Comparison of ENCODE assay signal across 6 cellular contexts in the genomic region with DNA sequence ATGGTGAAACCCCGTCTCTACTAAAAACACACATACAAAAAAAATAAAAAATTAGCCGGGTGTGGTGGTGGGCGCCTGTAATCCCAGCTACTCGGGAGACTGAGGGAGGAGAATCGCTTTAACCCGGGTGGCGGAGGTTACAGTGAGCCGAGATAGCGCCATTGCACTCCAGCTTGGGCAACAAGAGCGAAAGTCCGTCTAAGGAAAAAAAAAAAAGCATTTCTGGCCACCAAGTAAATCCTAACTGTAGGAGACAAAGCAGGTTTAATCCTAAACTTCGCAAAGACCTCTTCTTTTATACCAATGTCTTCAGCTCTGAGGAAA. TPM values are rescaled to one million over a fixed set of nuclear protein-coding genes. Genes with fewer than 3 reads are reported as not detected.
DNase-seq lines count a peak whose midpoint lies in the region; ATAC-seq and TF ChIP-seq lines count a peak whose summit lies in the region.
"Not testable (repeated sequence)": the region's sequence is repeated elsewhere in the genome, so short reads cannot be mapped to it uniquely, and the experiment has no call there.

No MANE protein-coding gene starts in this region.

- H3K9me3 ChIP-seq in duodenal mucosa (ENCODE audit: control insufficient read depth in 1 of 2, low read length in 2 of 2), result not testable (repeated sequence)

- POLR2A ChIA-PET in activated CD8-positive, alpha-beta T cell treated with anti-CD3 and anti-CD28 coated beads for 36 hours (lab: Charles Lee), result interaction anchor here (0.6 to 23.8 kb wide), 10 partner anchors 16 to 155 kb away, joined by 3 to 467 read pairs (median 4); a partner anchor contains a TSS

- not testable (repeated sequence) for H3K27ac ChIP-seq in duodenal mucosa (ENCODE audit: low read depth, low read length); rectal smooth muscle tissue (ENCODE audit: low read depth, low read length)

- not testable (repeated sequence) for ATAC-seq in activated CD8-positive, alpha-beta T cell treated with anti-CD3 and anti-CD28 coated beads for 36 hours

- H3K36me3 Mint-ChIP-seq in activated CD8-positive, alpha-beta T cell treated with anti-CD3 and anti-CD28 coated beads for 36 hours (ENCODE audit: low read depth), result not testable (repeated sequence)

- peaks cover 10 to 12% of the 10 kb centered on the region in 2 donors for H3K4me1 ChIP-seq in duodenal mucosa (ENCODE audit: control insufficient read depth in 1 of 2, insufficient read depth in 2 of 2, low read length in 2 of 2)
- not testable (repeated sequence) for H3K4me1 ChIP-seq in rectal smooth muscle tissue (ENCODE audit: control insufficient read depth, insufficient read depth, low read length)

- H3K27me3 Mint-ChIP-seq in activated CD8-positive, alpha-beta T cell treated with anti-CD3 and anti-CD28 coated beads for 36 hours, result not testable (repeated sequence)

- TF ChIP-seq CTCF in AG09309 (IDR thresholded peaks at IDR 0.05; ENCODE audit: control insufficient read depth, insufficient read depth, low read depth, low read length, missing control alignments); activated CD8-positive, alpha-beta T cell treated with anti-CD3 and anti-CD28 coated beads for 36 hours (IDR thresholded peaks at IDR 0.05); kidney epithelial cell (IDR thresholded peaks at IDR 0.05; ENCODE audit: insufficient read depth, low read length, poor library complexity, severe bottlenecking): not testable (repeated sequence)

- CTCF ChIA-PET in activated CD8-positive, alpha-beta T cell treated with anti-CD3 and anti-CD28 coated beads for 36 hours (lab: Charles Lee), result interaction anchor here (0.9 to 4.1 kb wide), 7 partner anchors 9 to 171 kb away, joined by 3 to 35 read pairs (median 6); a partner anchor contains a TSS

- peak overlapping the region; percentile 72 to 83 for H3K9ac ChIP-seq in duodenal mucosa (ENCODE audit: low read depth in 1 of 2, low read length in 2 of 2)
- not testable (repeated sequence) for H3K9ac ChIP-seq in rectal smooth muscle tissue (ENCODE audit: low read length)

- H3K4me3 ChIP-seq in AG09309 (ENCODE audit: control insufficient read depth, low read depth, low read length), result peak overlapping the region; percentile 87
- peak overlapping the region; percentile 66 for H3K4me3 ChIP-seq in Jurkat, Clone E6-1 (ENCODE audit: low read length)
- H3K4me3 ChIP-seq in duodenal mucosa (ENCODE audit: low read depth in 1 of 2, low read length in 2 of 2), result peak overlapping the region; percentile 78 to 98
- H3K4me3 ChIP-seq in kidney epithelial cell (ENCODE audit: low read depth, low read length), result peak overlapping the region; percentile 71
- peak overlapping the region; percentile 89 for H3K4me3 ChIP-seq in rectal smooth muscle tissue (ENCODE audit: low read length)

- H3K4me3 Mint-ChIP-seq in activated CD8-positive, alpha-beta T cell treated with anti-CD3 and anti-CD28 coated beads for 36 hours, result peak overlapping the region; percentile 100

- peak overlapping the region; percentile 100 for H3K27ac Mint-ChIP-seq in activated CD8-positive, alpha-beta T cell treated with anti-CD3 and anti-CD28 coated beads for 36 hours

- H3K27me3 ChIP-seq in duodenal mucosa (ENCODE audit: control insufficient read depth in 1 of 2, insufficient read depth in 2 of 2, low read length in 2 of 2); kidney epithelial cell (ENCODE audit: control insufficient read depth, insufficient read depth, low read length); rectal smooth muscle tissue (ENCODE audit: control insufficient read depth, insufficient read depth, low read length): not testable (repeated sequence)

- not testable (repeated sequence) for H3K9me3 Mint-ChIP-seq in activated CD8-positive, alpha-beta T cell treated with anti-CD3 and anti-CD28 coated beads for 36 hours

- H3K36me3 ChIP-seq in duodenal mucosa (ENCODE audit: control insufficient read depth in 1 of 2, insufficient read depth in 2 of 2, low read length in 2 of 2), result peaks cover 3 to 24% of the 10 kb centered on the region in 2 donors
- H3K36me3 ChIP-seq in kidney epithelial cell (ENCODE audit: control insufficient read depth, insufficient read depth, low read length); rectal smooth muscle tissue (ENCODE audit: control insufficient read depth, insufficient read depth, low read length): not testable (repeated sequence)

- intact Hi-C loops in activated CD8-positive, alpha-beta T cell treated with anti-CD3 and anti-CD28 coated beads for 36 hours (cut with micrococcal nuclease), result not testable (repeated sequence)

- not testable (repeated sequence) for DNase-seq in AG09309 (ENCODE audit: low read depth); Jurkat, Clone E6-1 (ENCODE audit: low read depth, low spot score); activated CD8-positive, alpha-beta T cell treated with anti-CD3 and anti-CD28 coated beads for 36 hours; kidney epithelial cell (ENCODE audit: low read depth)

- H3K4me1 Mint-ChIP-seq in activated CD8-positive, alpha-beta T cell treated with anti-CD3 and anti-CD28 coated beads for 36 hours (ENCODE audit: low read depth), result peaks cover 32% of the 10 kb centered on the region

RNA-seq across cellular contexts. Expression of a gene that starts 0.9 kb away (rescaled TPM):
- 30.2 TPM for polyA plus RNA-seq in Jurkat, Clone E6-1 (2012; ENCODE audit: insufficient read depth, insufficient read length)
- 10 to 100 TPM; 14.6 to 16.7 TPM for total RNA-seq in activated CD8-positive, alpha-beta T cell treated with anti-CD3 and anti-CD28 coated beads for 36 hours
- total RNA-seq in kidney epithelial cell, result 25.7 and 37.0 TPM in 2 replicates

RNA-seq across cellular contexts. Expression of a gene that starts 17.0 kb away (rescaled TPM):
- not detected for polyA plus RNA-seq in Jurkat, Clone E6-1 (2012; ENCODE audit: insufficient read depth, insufficient read length)
- 10 to 100 TPM; 84.5 to 91.1 TPM for total RNA-seq in activated CD8-positive, alpha-beta T cell treated with anti-CD3 and anti-CD28 coated beads for 36 hours
- total RNA-seq in kidney epithelial cell, result 42.3 and 53.5 TPM in 2 replicates

RNA-seq across cellular contexts. Expression of a gene that starts 21.4 kb away (rescaled TPM):
- 334 TPM for polyA plus RNA-seq in Jurkat, Clone E6-1 (2012; ENCODE audit: insufficient read depth, insufficient read length)
- 100 to 1,000 TPM; 276 to 282 TPM for total RNA-seq in activated CD8-positive, alpha-beta T cell treated with anti-CD3 and anti-CD28 coated beads for 36 hours
- 147 and 160 TPM in 2 replicates for total RNA-seq in kidney epithelial cell

RNA-seq across cellular contexts. Expression of a gene that starts 23.9 kb away (rescaled TPM):
- polyA plus RNA-seq in Jurkat, Clone E6-1 (2012; ENCODE audit: insufficient read depth, insufficient read length), result 86.9 TPM
- total RNA-seq in activated CD8-positive, alpha-beta T cell treated with anti-CD3 and anti-CD28 coated beads for 36 hours, result 10 to 100 TPM; 28.0 to 29.4 TPM
- 16.5 and 28.5 TPM in 2 replicates for total RNA-seq in kidney epithelial cell

RNA-seq across cellular contexts. Expression of a gene that starts 35.2 kb away (rescaled TPM):
- polyA plus RNA-seq in Jurkat, Clone E6-1 (2012; ENCODE audit: insufficient read depth, insufficient read length), result 251 TPM
- 100 to 1,000 TPM; 112 to 117 TPM for total RNA-seq in activated CD8-positive, alpha-beta T cell treated with anti-CD3 and anti-CD28 coated beads for 36 hours
- 220 and 271 TPM in 2 replicates for total RNA-seq in kidney epithelial cell
